ENCODE assay signal across 16 cellular contexts in genomic region chr19:43664008-43664407, GRCh38. TPM values are rescaled to one million over a fixed set of nuclear protein-coding genes. Genes with fewer than 3 reads are reported as not detected.
DNase-seq lines count a peak whose midpoint lies in the region; ATAC-seq and TF ChIP-seq lines count a peak whose summit lies in the region.
"Had no signal": no experiment of that assay in that cellular context is flagged by ENCODE, and none has a peak within 500 bp of the region (broad histone marks: within the 10 kb centered on the region; RNA-seq: fewer than 3 reads in every experiment).

No MANE protein-coding gene starts in this region.

- no TSS peak for BruUV-seq in Calu3 (replicated peaks; lab: Mats Ljungman, UMichigan)

- TF ChIP-seq CTCF in left ventricle myocardium inferior (IDR thresholded peaks at IDR 0.05; ENCODE audit: borderline replicate concordance) (no peak), Calu3 (IDR thresholded peaks at IDR 0.05; ENCODE audit: unreplicated experiment) (no peak), lower lobe of right lung (IDR thresholded peaks at IDR 0.05) (no peak)

- DNase-seq in left cardiac atrium (peak; percentile 32), left ventricle myocardium inferior (no peak), T follicular helper cell (ENCODE audit: low read depth) (peak; percentile 37), pons (ENCODE audit: low spot score) (peak; percentile 65), Calu3 (no peak), lower lobe of right lung (no peak), NCI-H128 (lab: John Stamatoyannopoulos, UW; ENCODE audit: unreplicated experiment) (no peak)
- DNase-seq in activated naive CD8-positive, alpha-beta T cell treated with anti-CD3 and anti-CD28 coated beads for 36 hours, result no peak
- DNase-seq: activated CD8-positive, alpha-beta memory T cell treated with anti-CD3 and anti-CD28 coated beads, Interleukin-2, amount 50 U/mL, for 48 hours; stimulated activated CD4-positive, alpha-beta T cell treated with anti-CD3 and anti-CD28 coated beads, Interleukin-2, amount 100 ng/mL, for 24 hours had no signal

- ATAC-seq in left cardiac atrium, result no peak
- ATAC-seq in lower lobe of right lung, result no peak

- peaks cover 24% of the 10 kb centered on the region for H3K36me3 ChIP-seq in left ventricle myocardium inferior
- H3K36me3 ChIP-seq in lower lobe of right lung, result peaks cover 73% of the 10 kb centered on the region

- H3K9me3 ChIP-seq in left ventricle myocardium inferior (replicated peaks) (no peaks in the 10 kb centered on the region), lower lobe of right lung (no peaks in the 10 kb centered on the region)

- H3K27me3 Mint-ChIP-seq in activated naive CD8-positive, alpha-beta T cell treated with anti-CD3 and anti-CD28 coated beads for 36 hours, result no peaks in the 10 kb centered on the region
- no peaks in the 10 kb centered on the region for H3K27me3 Mint-ChIP-seq in Calu3 (ENCODE audit: unreplicated experiment)

- intact Hi-C loops in left cardiac atrium (cut with DNase I), result no loop called here
- intact Hi-C loops in left ventricle myocardium inferior (cut with micrococcal nuclease), result no loop called here
- intact Hi-C loops in Calu3 (cut with micrococcal nuclease; ENCODE audit: unreplicated experiment), result no loop called here
- intact Hi-C loops in lower lobe of right lung (cut with DNase I), result no loop called here

- H3K4me3 ChIP-seq in left ventricle myocardium inferior (no peak overlapping the region), lower lobe of right lung (no peak overlapping the region)

- H3K27ac ChIP-seq in left ventricle myocardium inferior (replicated peaks), result no peak overlapping the region
- no peak overlapping the region for H3K27ac ChIP-seq in lower lobe of right lung
- H3K27ac ChIP-seq: parathyroid adenoma had no signal

- H3K4me3 Mint-ChIP-seq in activated naive CD8-positive, alpha-beta T cell treated with anti-CD3 and anti-CD28 coated beads for 36 hours, result no peak overlapping the region
- H3K4me3 Mint-ChIP-seq in Calu3 (ENCODE audit: low read depth, unreplicated experiment), result no peak overlapping the region

- CTCF ChIA-PET in Calu3 (lab: Charles Lee), result no interaction called here

- H3K4me1 Mint-ChIP-seq in activated naive CD8-positive, alpha-beta T cell treated with anti-CD3 and anti-CD28 coated beads for 36 hours, result peaks cover 21% of the 10 kb centered on the region
- peaks cover 13% of the 10 kb centered on the region for H3K4me1 Mint-ChIP-seq in Calu3 (ENCODE audit: low read depth, unreplicated experiment)

- H3K4me1 ChIP-seq in left ventricle myocardium inferior (peaks cover 20% of the 10 kb centered on the region), lower lobe of right lung (peaks cover 24% of the 10 kb centered on the region)
- H3K4me1 ChIP-seq: parathyroid adenoma had no signal

- peaks cover 3% of the 10 kb centered on the region for H3K9me3 Mint-ChIP-seq in activated naive CD8-positive, alpha-beta T cell treated with anti-CD3 and anti-CD28 coated beads for 36 hours
- H3K9me3 Mint-ChIP-seq in Calu3 (ENCODE audit: low read depth, unreplicated experiment), result peaks cover 6% of the 10 kb centered on the region

- peak overlapping the region; percentile 18 for H3K27ac Mint-ChIP-seq in activated naive CD8-positive, alpha-beta T cell treated with anti-CD3 and anti-CD28 coated beads for 36 hours
- no peak overlapping the region for H3K27ac Mint-ChIP-seq in Calu3 (ENCODE audit: unreplicated experiment)

- no peaks in the 10 kb centered on the region for H3K27me3 ChIP-seq in left ventricle myocardium inferior (ENCODE audit: low read depth)
- no peaks in the 10 kb centered on the region for H3K27me3 ChIP-seq in lower lobe of right lung (ENCODE audit: low read depth)

- peaks cover 22% of the 10 kb centered on the region for H3K36me3 Mint-ChIP-seq in activated naive CD8-positive, alpha-beta T cell treated with anti-CD3 and anti-CD28 coated beads for 36 hours
- peaks cover 64% of the 10 kb centered on the region for H3K36me3 Mint-ChIP-seq in Calu3 (ENCODE audit: insufficient read depth, unreplicated experiment)

RNA-seq across cellular contexts. Expression of gene PLAUR, which starts 6.0 kb away (rescaled TPM):
- total RNA-seq in left cardiac atrium (10 to 100 TPM in 1 of 2 donors, 1 to 10 TPM in 1; 8.9 to 19.2 TPM), left ventricle myocardium inferior (3.5 TPM), Calu3 (2022) (78.2 and 147 TPM in 2 replicates), lower lobe of right lung (96.2 TPM)
- 1 to 10 TPM; 6.5 to 7.6 TPM for total RNA-seq in activated naive CD8-positive, alpha-beta T cell treated with anti-CD3 and anti-CD28 coated beads for 36 hours

RNA-seq across cellular contexts. Expression of gene CADM4, which starts 24.4 kb away (rescaled TPM):
- total RNA-seq in left cardiac atrium (10 to 100 TPM; 10.1 to 13.7 TPM), left ventricle myocardium inferior (6.9 TPM), Calu3 (2022) (14.5 and 17.5 TPM in 2 replicates), lower lobe of right lung (8.1 TPM)
- total RNA-seq in activated naive CD8-positive, alpha-beta T cell treated with anti-CD3 and anti-CD28 coated beads for 36 hours, result under 1 TPM; 0.26 to 0.29 TPM

RNA-seq across cellular contexts. Expression of gene ZNF428, which starts 44.6 kb away (rescaled TPM):
- 10 to 100 TPM; 34.2 to 38.7 TPM for total RNA-seq in left cardiac atrium
- 32.3 TPM for total RNA-seq in left ventricle myocardium inferior
- total RNA-seq in activated naive CD8-positive, alpha-beta T cell treated with anti-CD3 and anti-CD28 coated beads for 36 hours, result 10 to 100 TPM; 16.8 to 19.7 TPM
- 32.8 and 33.2 TPM in 2 replicates for total RNA-seq in Calu3 (2022)
- 29.6 TPM for total RNA-seq in lower lobe of right lung

RNA-seq across cellular contexts. Expression of gene IRGC, which starts 51.9 kb away (rescaled TPM):
- total RNA-seq in left cardiac atrium (not detected), left ventricle myocardium inferior (not detected), Calu3 (2022) (not detected in 2 replicates), lower lobe of right lung (not detected)
- total RNA-seq in activated naive CD8-positive, alpha-beta T cell treated with anti-CD3 and anti-CD28 coated beads for 36 hours, result not detected
- total RNA-seq: cardiac septum, LHCN-M2, NCI-H460, SK-MEL-5, temporal lobe had no signal

RNA-seq across cellular contexts. Expression of gene SRRM5, which starts 52.1 kb away (rescaled TPM):
- total RNA-seq in left cardiac atrium, result under 1 TPM; 0.10 to 0.18 TPM
- 0.30 TPM for total RNA-seq in left ventricle myocardium inferior
- total RNA-seq in activated naive CD8-positive, alpha-beta T cell treated with anti-CD3 and anti-CD28 coated beads for 36 hours, result under 1 TPM; 0.54 to 0.60 TPM
- 1.9 and 2.0 TPM in 2 replicates for total RNA-seq in Calu3 (2022)
- 0.24 TPM for total RNA-seq in lower lobe of right lung
- total RNA-seq: SK-MEL-5, temporal lobe had no signal

Comparison
In these comparisons a context has a peak if more than half of its experiments do, and no peak if none do; other contexts are left out.
1. DNase-seq: peak in left cardiac atrium (single experiment), T follicular helper cell (single experiment) and pons (single experiment); none in left ventricle myocardium inferior (single experiment), activated naive CD8-positive, alpha-beta T cell treated with anti-CD3 and anti-CD28 coated beads for 36 hours (single experiment), Calu3 (single experiment), lower lobe of right lung (single experiment) and NCI-H128 (single experiment).